Comparison of ENCODE assay signal across 1 cellular context in the genomic region with DNA sequence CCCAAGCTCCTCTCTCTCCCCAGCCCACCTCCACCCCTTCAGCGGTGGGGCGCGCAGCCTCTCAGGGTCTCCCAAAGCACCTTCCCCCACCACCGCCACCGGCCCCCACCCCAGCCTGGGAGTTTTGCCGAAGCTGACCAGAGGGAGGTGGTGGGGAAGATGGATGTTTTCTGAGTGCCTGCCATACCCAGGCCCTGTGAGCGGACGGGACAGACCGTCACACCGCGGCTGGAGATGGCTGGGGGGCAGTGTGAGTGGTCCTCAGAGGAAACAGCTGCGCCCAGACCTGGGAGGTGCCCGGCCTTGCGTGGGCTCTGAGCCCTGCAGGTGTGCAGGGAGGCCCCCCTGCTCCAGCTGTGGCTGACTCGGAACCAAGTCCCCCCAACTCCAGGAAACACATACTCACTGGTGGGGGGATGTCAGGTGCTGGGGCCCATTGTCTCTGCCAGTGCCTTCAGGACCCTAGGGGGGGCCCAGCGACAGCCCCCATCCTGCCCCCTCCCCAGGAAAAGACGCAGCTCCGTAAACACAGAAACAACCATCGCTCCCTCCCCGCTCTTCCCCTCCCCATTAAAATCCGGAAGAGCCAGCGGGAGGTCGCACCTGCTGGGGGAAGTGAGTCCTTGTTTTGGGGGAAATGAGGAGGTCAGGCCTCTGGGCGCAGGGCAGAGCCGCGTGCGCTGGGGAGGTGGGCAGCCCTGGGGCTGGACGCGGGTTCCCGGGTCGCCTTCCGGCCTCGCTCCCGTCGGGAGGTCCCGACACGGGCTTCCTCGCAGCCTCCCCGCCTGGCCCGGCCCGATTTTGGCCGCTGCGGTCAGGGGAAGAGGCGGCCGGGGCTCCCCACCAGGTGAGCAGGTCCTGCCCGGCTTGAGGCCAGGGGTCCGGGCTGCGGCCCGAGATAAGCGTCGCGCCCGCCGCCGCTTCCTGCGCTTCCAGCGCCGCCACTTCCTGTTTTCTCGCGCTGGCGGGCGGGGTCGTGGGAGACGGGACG.
TF ChIP-seq lines count a peak whose summit lies in the region.

No MANE protein-coding gene starts in this region.

TF ChIP-seq in GM12878, 131 proteins besides CTCF, POLR2A, EP300 and RAD21 (continued from another document):
- TF ChIP-seq, protein P1, sequence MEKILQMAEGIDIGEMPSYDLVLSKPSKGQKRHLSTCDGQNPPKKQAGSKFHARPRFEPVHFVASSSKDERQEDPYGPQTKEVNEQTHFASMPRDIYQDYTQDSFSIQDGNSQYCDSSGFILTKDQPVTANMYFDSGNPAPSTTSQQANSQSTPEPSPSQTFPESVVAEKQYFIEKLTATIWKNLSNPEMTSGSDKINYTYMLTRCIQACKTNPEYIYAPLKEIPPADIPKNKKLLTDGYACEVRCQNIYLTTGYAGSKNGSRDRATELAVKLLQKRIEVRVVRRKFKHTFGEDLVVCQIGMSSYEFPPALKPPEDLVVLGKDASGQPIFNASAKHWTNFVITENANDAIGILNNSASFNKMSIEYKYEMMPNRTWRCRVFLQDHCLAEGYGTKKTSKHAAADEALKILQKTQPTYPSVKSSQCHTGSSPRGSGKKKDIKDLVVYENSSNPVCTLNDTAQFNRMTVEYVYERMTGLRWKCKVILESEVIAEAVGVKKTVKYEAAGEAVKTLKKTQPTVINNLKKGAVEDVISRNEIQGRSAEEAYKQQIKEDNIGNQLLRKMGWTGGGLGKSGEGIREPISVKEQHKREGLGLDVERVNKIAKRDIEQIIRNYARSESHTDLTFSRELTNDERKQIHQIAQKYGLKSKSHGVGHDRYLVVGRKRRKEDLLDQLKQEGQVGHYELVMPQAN (conservative IDR thresholded peaks at IDR 0.05) = peak; percentile 51; the same call in 1 of the 2 replicates
- TF ChIP-seq SMAD5 (IDR thresholded peaks at IDR 0.05; ENCODE audit: low read depth) = peak; percentile 9; the same call in 1 of the 2 replicates
- TF ChIP-seq TAF1 (IDR thresholded peaks at IDR 0.05; ENCODE audit: borderline replicate concordance, low read depth, low read length) = 0 out of 2 replicates have a peak, but pooled peaks have one; percentile 10
- TF ChIP-seq RB1 (IDR thresholded peaks at IDR 0.05; ENCODE audit: borderline replicate concordance) = peak; percentile 28; the same call in 1 of the 2 replicates
- no peak for TF ChIP-seq HCFC1 (IDR thresholded peaks at IDR 0.05; ENCODE audit: low read length)
- TF ChIP-seq, protein P2, sequence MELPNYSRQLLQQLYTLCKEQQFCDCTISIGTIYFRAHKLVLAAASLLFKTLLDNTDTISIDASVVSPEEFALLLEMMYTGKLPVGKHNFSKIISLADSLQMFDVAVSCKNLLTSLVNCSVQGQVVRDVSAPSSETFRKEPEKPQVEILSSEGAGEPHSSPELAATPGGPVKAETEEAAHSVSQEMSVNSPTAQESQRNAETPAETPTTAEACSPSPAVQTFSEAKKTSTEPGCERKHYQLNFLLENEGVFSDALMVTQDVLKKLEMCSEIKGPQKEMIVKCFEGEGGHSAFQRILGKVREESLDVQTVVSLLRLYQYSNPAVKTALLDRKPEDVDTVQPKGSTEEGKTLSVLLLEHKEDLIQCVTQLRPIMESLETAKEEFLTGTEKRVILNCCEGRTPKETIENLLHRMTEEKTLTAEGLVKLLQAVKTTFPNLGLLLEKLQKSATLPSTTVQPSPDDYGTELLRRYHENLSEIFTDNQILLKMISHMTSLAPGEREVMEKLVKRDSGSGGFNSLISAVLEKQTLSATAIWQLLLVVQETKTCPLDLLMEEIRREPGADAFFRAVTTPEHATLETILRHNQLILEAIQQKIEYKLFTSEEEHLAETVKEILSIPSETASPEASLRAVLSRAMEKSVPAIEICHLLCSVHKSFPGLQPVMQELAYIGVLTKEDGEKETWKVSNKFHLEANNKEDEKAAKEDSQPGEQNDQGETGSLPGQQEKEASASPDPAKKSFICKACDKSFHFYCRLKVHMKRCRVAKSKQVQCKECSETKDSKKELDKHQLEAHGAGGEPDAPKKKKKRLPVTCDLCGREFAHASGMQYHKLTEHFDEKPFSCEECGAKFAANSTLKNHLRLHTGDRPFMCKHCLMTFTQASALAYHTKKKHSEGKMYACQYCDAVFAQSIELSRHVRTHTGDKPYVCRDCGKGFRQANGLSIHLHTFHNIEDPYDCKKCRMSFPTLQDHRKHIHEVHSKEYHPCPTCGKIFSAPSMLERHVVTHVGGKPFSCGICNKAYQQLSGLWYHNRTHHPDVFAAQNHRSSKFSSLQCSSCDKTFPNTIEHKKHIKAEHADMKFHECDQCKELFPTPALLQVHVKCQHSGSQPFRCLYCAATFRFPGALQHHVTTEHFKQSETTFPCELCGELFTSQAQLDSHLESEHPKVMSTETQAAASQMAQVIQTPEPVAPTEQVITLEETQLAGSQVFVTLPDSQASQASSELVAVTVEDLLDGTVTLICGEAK (IDR thresholded peaks at IDR 0.05; ENCODE audit: borderline replicate concordance) = peak; percentile 44
- TF ChIP-seq EED (IDR thresholded peaks at IDR 0.05; ENCODE audit: low read depth) = peak; percentile 58; the same call in 1 of the 2 replicates
- TF ChIP-seq TCF3 (IDR thresholded peaks at IDR 0.05; ENCODE audit: borderline replicate concordance, insufficient read depth, low read depth, low read length) = 0 out of 2 replicates have a peak, but pooled peaks have one; percentile 24
- TF ChIP-seq HDAC2 (IDR thresholded peaks at IDR 0.05) = no peak
- TF ChIP-seq SIX5 (IDR thresholded peaks at IDR 0.05; ENCODE audit: low read depth, low read length, severe bottlenecking) = no peak
- TF ChIP-seq NFYA (IDR thresholded peaks at IDR 0.05; ENCODE audit: borderline replicate concordance, low read depth, low read length) = no peak
- peak; percentile 61; the same call in 1 of the 2 replicates for TF ChIP-seq ZBED1 (IDR thresholded peaks at IDR 0.05; ENCODE audit: borderline replicate concordance)
- TF ChIP-seq GABPA (IDR thresholded peaks at IDR 0.05; ENCODE audit: low read depth) = no peak
- TF ChIP-seq SMAD1 (IDR thresholded peaks at IDR 0.05; ENCODE audit: low read depth, partially characterized antibody) = no peak
- TF ChIP-seq BHLHE40 (IDR thresholded peaks at IDR 0.05; ENCODE audit: borderline replicate concordance in 1 of 2, low read depth in 2 of 2, low read length in 1 of 2) = peak in 1 of 2 experiments; percentile 45; a peak in 1 of 4 replicates
- 0 out of 2 replicates have a peak, but pooled peaks have one; percentile 21 for TF ChIP-seq MTA2 (IDR thresholded peaks at IDR 0.05; ENCODE audit: low read depth)
- peak; percentile 93 for TF ChIP-seq GATAD2B (conservative IDR thresholded peaks at IDR 0.05; ENCODE audit: low read depth)
- peak in 1 of 2 experiments; percentile 40; a peak in 1 of 3 replicates for TF ChIP-seq EGR1 (IDR thresholded peaks at IDR 0.05; ENCODE audit: borderline replicate concordance in 1 of 2, low read depth in 2 of 2, low read length in 2 of 2)
- TF ChIP-seq IKZF1 (conservative IDR thresholded peaks at IDR 0.05) = peak; percentile 87
